In the genomic region with DNA sequence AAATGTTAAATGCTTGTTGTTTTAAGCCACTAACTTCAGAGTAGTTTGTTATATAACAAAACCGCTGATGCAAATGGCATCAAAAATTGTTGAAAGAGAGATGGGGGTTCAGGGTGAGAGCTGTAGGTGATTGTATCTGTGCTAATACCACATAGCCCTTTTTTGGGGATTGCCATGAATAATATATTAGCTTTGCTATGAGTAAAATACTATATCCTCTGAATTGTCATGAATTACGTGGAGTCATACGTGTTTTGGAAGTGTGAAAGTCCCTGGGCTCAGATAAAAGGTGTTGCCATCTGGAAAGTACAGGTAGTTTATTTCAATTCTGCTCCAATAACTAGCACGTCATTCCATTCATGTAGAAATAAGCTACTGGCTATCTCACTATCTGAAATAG, we compare ENCODE assay signal across 1 cellular context.
TF ChIP-seq lines count a peak whose summit lies in the region.

No MANE protein-coding gene starts in this region.

TF ChIP-seq in GM12878, 131 proteins besides CTCF, POLR2A, EP300 and RAD21:
- TF ChIP-seq NFIC (IDR thresholded peaks at IDR 0.05; ENCODE audit: low read depth, low read length) (peak; percentile 18; the same call in 1 of the 2 replicates), MYB (IDR thresholded peaks at IDR 0.05; ENCODE audit: borderline replicate concordance, low read depth, low read length) (no peak), JUND (IDR thresholded peaks at IDR 0.05; ENCODE audit: low read depth, low read length) (no peak), CBX3 (IDR thresholded peaks at IDR 0.05; ENCODE audit: borderline replicate concordance, low read depth) (no peak), RUNX3 (IDR thresholded peaks at IDR 0.05; ENCODE audit: low read length) (peak; percentile 5; the same call in 1 of the 2 replicates), SUZ12 (IDR thresholded peaks at IDR 0.05; ENCODE audit: unreplicated experiment) (no peak), E2F8 (IDR thresholded peaks at IDR 0.05; ENCODE audit: low read depth, partially characterized antibody) (no peak), JUNB (IDR thresholded peaks at IDR 0.05) (peak; percentile 23; the same call in 1 of the 2 replicates), BACH1 (IDR thresholded peaks at IDR 0.05; ENCODE audit: borderline replicate concordance) (no peak), IRF4 (IDR thresholded peaks at IDR 0.05; ENCODE audit: low read depth, low read length) (no peak), RFX5 (IDR thresholded peaks at IDR 0.05; ENCODE audit: low read depth, low read length) (no peak), CREB1 (IDR thresholded peaks at IDR 0.05; ENCODE audit: low read depth) (0 out of 2 replicates have a peak, but pooled peaks have one; percentile 38), SP1 (IDR thresholded peaks at IDR 0.05; ENCODE audit: low read depth, low read length) (no peak), FOS (IDR thresholded peaks at IDR 0.05; ENCODE audit: borderline replicate concordance, extremely low read depth, insufficient read length) (no peak)
- TF ChIP-seq, protein P1, sequence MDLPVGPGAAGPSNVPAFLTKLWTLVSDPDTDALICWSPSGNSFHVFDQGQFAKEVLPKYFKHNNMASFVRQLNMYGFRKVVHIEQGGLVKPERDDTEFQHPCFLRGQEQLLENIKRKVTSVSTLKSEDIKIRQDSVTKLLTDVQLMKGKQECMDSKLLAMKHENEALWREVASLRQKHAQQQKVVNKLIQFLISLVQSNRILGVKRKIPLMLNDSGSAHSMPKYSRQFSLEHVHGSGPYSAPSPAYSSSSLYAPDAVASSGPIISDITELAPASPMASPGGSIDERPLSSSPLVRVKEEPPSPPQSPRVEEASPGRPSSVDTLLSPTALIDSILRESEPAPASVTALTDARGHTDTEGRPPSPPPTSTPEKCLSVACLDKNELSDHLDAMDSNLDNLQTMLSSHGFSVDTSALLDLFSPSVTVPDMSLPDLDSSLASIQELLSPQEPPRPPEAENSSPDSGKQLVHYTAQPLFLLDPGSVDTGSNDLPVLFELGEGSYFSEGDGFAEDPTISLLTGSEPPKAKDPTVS (IDR thresholded peaks at IDR 0.05; ENCODE audit: low read depth, low read length), result no peak
